8 cellular contexts compared by ENCODE assay signal in genomic region chr6:37102299-37103168, GRCh38.
A peak's percentile ranks its signal among the peaks of the same experiment; 100 is the strongest.
DNase-seq lines count a peak whose midpoint lies in the region; ATAC-seq and FAIRE-seq lines count a peak whose summit lies in the region.

No MANE protein-coding gene starts in this region.

- no peaks in the 10 kb centered on the region for H3K27me3 Mint-ChIP-seq in central memory CD8-positive, alpha-beta T cell

- H3K4me1 Mint-ChIP-seq in central memory CD8-positive, alpha-beta T cell, result peaks cover 18% of the 10 kb centered on the region

- H3K4me3 Mint-ChIP-seq in central memory CD8-positive, alpha-beta T cell, result peak overlapping the region; percentile 58

- FAIRE-seq in A204.1 (lab: Jason Lieb, UNC), result peak; percentile 86

- ATAC-seq in GM18867 (IDR thresholded peaks at IDR 0.05; ENCODE audit: unreplicated experiment), result peak; percentile 76
- ATAC-seq in HG03108 (IDR thresholded peaks at IDR 0.05; ENCODE audit: unreplicated experiment), result peak; percentile 83
- ATAC-seq in activated CD4-positive, CD25-positive, alpha-beta regulatory T cell treated with anti-CD3 and anti-CD28 coated beads, Interleukin-2, amount 50 U/mL, for 24 hours, result peak; percentile 90
- ATAC-seq in central memory CD8-positive, alpha-beta T cell (replicated peaks; ENCODE audit: extremely low read depth, poor library complexity, severe bottlenecking), result peak; percentile 96

- H3K36me3 Mint-ChIP-seq in central memory CD8-positive, alpha-beta T cell (ENCODE audit: insufficient read depth), result peaks cover 2% of the 10 kb centered on the region

- H3K27ac Mint-ChIP-seq in central memory CD8-positive, alpha-beta T cell (ENCODE audit: low read depth), result peak overlapping the region; percentile 84

- DNase-seq in NCI-H2227 (lab: John Stamatoyannopoulos, UW; ENCODE audit: unreplicated experiment) (peak; percentile 94), islet precursor cell (peak; percentile 97)
- peak; percentile 49 to 77 for DNase-seq in central memory CD8-positive, alpha-beta T cell (ENCODE audit: low spot score in 2 of 2)
- peak; percentile 24 to 52 for DNase-seq in stimulated activated CD4-positive, alpha-beta T cell treated with anti-CD3 and anti-CD28 coated beads, Interleukin-12 subunit alpha, Interleukin-12 subunit beta, amount 100 ng/mL, for 24 hours (ENCODE audit: low read depth in 2 of 2)

- no peaks in the 10 kb centered on the region for H3K9me3 Mint-ChIP-seq in central memory CD8-positive, alpha-beta T cell

Comparison
In these comparisons a context has a peak if more than half of its experiments do, and no peak if none do; other contexts are left out.
1. Peak in every context shown above with its lines: DNase-seq and ATAC-seq.
2. DNase-seq: peak in every context shown above with its lines; median percentile 97 in islet precursor cell; 94 in NCI-H2227; 63 in central memory CD8-positive, alpha-beta T cell; 38 in stimulated activated CD4-positive, alpha-beta T cell treated with anti-CD3 and anti-CD28 coated beads, Interleukin-12 subunit alpha, Interleukin-12 subunit beta, amount 100 ng/mL, for 24 hours.